In genomic region chr12:106747973-106748436, GRCh38 we compare ENCODE assay signal across 13 cellular contexts. TPM values are rescaled to one million over a fixed set of nuclear protein-coding genes. Genes with fewer than 3 reads are reported as not detected.
DNase-seq lines count a peak whose midpoint lies in the region; ATAC-seq and TF ChIP-seq lines count a peak whose summit lies in the region.
"Had no signal": no experiment of that assay in that cellular context is flagged by ENCODE, and none has a peak within 500 bp of the region (broad histone marks: within the 10 kb centered on the region; RNA-seq: fewer than 3 reads in every experiment).

No MANE protein-coding gene starts in this region.

- POLR2A ChIA-PET in activated B cell treated with CpG ODN at 0.5 μM for 24 hours (lab: Charles Lee) = interaction anchor here (0.6 kb wide), 1 partner anchor 334 kb away, joined by 3 read pairs; no protein-coding TSS in a partner anchor

- H3K9me3 Mint-ChIP-seq in activated naive CD4-positive, alpha-beta T cell treated with anti-CD3 and anti-CD28 coated beads, Interleukin-2, amount 50 U/mL, for 24 hours = no peaks in the 10 kb centered on the region
- no peaks in the 10 kb centered on the region for H3K9me3 Mint-ChIP-seq in activated B cell treated with CpG ODN at 0.5 μM for 24 hours
- peaks cover 0 to 1% (median 0%) of the 10 kb centered on the region in 6 donors for H3K9me3 Mint-ChIP-seq in immature natural killer cell

- no peak overlapping the region for H3K27ac ChIP-seq in right cardiac atrium (ENCODE audit: low read length)

- no peaks in the 10 kb centered on the region for H3K27me3 ChIP-seq in right cardiac atrium (ENCODE audit: control insufficient read depth, insufficient read depth)

- peak overlapping the region; percentile 70 for H3K4me3 Mint-ChIP-seq in activated naive CD4-positive, alpha-beta T cell treated with anti-CD3 and anti-CD28 coated beads, Interleukin-2, amount 50 U/mL, for 24 hours
- H3K4me3 Mint-ChIP-seq in activated B cell treated with CpG ODN at 0.5 μM for 24 hours (no peak overlapping the region), immature natural killer cell (peak overlapping the region; percentile 16 to 59 (median 41))
- H3K4me3 Mint-ChIP-seq: T-helper 2 cell treated with Interferon-gamma antibody and Interleukin-4, amounts not matched to agents 5 μg/mL and 100 μg/mL, for 36 hours had no signal

- no peak for DNase-seq in activated naive CD4-positive, alpha-beta T cell treated with Interleukin-2 at 50 U/mL for 16 hours
- no peak for DNase-seq in activated B cell treated with CpG ODN at 0.5 μM for 24 hours
- peak; percentile 40 to 51 (median 42) for DNase-seq in immature natural killer cell
- DNase-seq in NCI-H1105 (lab: John Stamatoyannopoulos, UW) = no peak
- DNase-seq in A172 (ENCODE audit: low spot score) = no peak
- no peak for DNase-seq in right cardiac atrium
- DNase-seq: cortex of kidney, mesendoderm, NCI-H2107 had no signal

- no peaks in the 10 kb centered on the region for H3K9me3 ChIP-seq in right cardiac atrium (ENCODE audit: control insufficient read depth, low read length)

- intact Hi-C loops in activated B cell treated with CpG ODN at 0.5 μM for 24 hours (cut with micrococcal nuclease) = loop anchor here (2.0 kb wide), 1 partner anchor 13 kb away; no protein-coding TSS in a partner anchor
- intact Hi-C loops in right cardiac atrium (cut with DNase I) = no loop called here

- H3K36me3 Mint-ChIP-seq in activated naive CD4-positive, alpha-beta T cell treated with anti-CD3 and anti-CD28 coated beads, Interleukin-2, amount 50 U/mL, for 24 hours = peaks cover 1% of the 10 kb centered on the region
- H3K36me3 Mint-ChIP-seq in activated B cell treated with CpG ODN at 0.5 μM for 24 hours (ENCODE audit: low read depth) (no peaks in the 10 kb centered on the region), immature natural killer cell (peaks cover 0 to 3% (median 0%) of the 10 kb centered on the region in 3 donors)

- H3K4me3 ChIP-seq in right cardiac atrium (ENCODE audit: low read length) = no peak overlapping the region

- 92% methylated on average over 3 of the region's 3 CpGs for WGBS in right cardiac atrium

- H3K27me3 Mint-ChIP-seq in activated naive CD4-positive, alpha-beta T cell treated with anti-CD3 and anti-CD28 coated beads, Interleukin-2, amount 50 U/mL, for 24 hours = peaks cover 2% of the 10 kb centered on the region
- H3K27me3 Mint-ChIP-seq in activated B cell treated with CpG ODN at 0.5 μM for 24 hours = peaks cover 16% of the 10 kb centered on the region
- H3K27me3 Mint-ChIP-seq in immature natural killer cell (ENCODE audit: low read depth in 3 of 3) = peaks cover 0 to 2% (median 2%) of the 10 kb centered on the region in 3 donors

- no peak for TF ChIP-seq CTCF in activated B cell treated with CpG ODN at 0.5 μM for 24 hours (IDR thresholded peaks at IDR 0.05)

- CTCF ChIA-PET in activated B cell treated with CpG ODN at 0.5 μM for 24 hours (lab: Charles Lee) = no interaction called here

- H3K4me1 Mint-ChIP-seq in activated naive CD4-positive, alpha-beta T cell treated with anti-CD3 and anti-CD28 coated beads, Interleukin-2, amount 50 U/mL, for 24 hours = peaks cover 21% of the 10 kb centered on the region
- peaks cover 14% of the 10 kb centered on the region for H3K4me1 Mint-ChIP-seq in activated B cell treated with CpG ODN at 0.5 μM for 24 hours
- H3K4me1 Mint-ChIP-seq in immature natural killer cell = peaks cover 21 to 22% of the 10 kb centered on the region in 2 donors

- peak overlapping the region; percentile 93 for H3K27ac Mint-ChIP-seq in activated naive CD4-positive, alpha-beta T cell treated with anti-CD3 and anti-CD28 coated beads, Interleukin-2, amount 50 U/mL, for 24 hours
- H3K27ac Mint-ChIP-seq in activated B cell treated with CpG ODN at 0.5 μM for 24 hours = no peak overlapping the region
- H3K27ac Mint-ChIP-seq in immature natural killer cell = peak overlapping the region; percentile 84 to 94 (median 92)
- H3K27ac Mint-ChIP-seq: T-helper 2 cell treated with Interferon-gamma antibody and Interleukin-4, amounts not matched to agents 5 μg/mL and 100 μg/mL, for 36 hours had no signal

- peak; percentile 14 for ATAC-seq in activated B cell treated with CpG ODN at 0.5 μM for 24 hours (ENCODE audit: low read depth)
- ATAC-seq in HG03108 (IDR thresholded peaks at IDR 0.05; ENCODE audit: unreplicated experiment) = no peak
- no peak for ATAC-seq in right cardiac atrium
- ATAC-seq: Right ventricle myocardium inferior had no signal

- H3K4me1 ChIP-seq in right cardiac atrium (ENCODE audit: control insufficient read depth, insufficient read depth, low read length) = no peaks in the 10 kb centered on the region

RNA-seq across cellular contexts. Expression of gene RIC8B, which starts 26.5 kb away (rescaled TPM):
- total RNA-seq in activated B cell treated with CpG ODN at 0.5 μM for 24 hours (5.8 and 7.4 TPM in 2 replicates), right cardiac atrium (10 to 100 TPM; 16.5 to 24.2 (median 21.8) TPM)
- polyA plus RNA-seq in immature natural killer cell (1 to 10 TPM; 1.8 to 5.0 (median 4.4) TPM), right cardiac atrium (9.0 TPM)
- total RNA-seq in A172 (2014; rRNA removed; shearing (Covaris generic)) = 11.3 and 20.7 TPM in 2 replicates

Comparison
In these comparisons a context has a peak if more than half of its experiments do, and no peak if none do; other contexts are left out.
1. DNase-seq: peak in immature natural killer cell (3 of 3); none in activated naive CD4-positive, alpha-beta T cell treated with Interleukin-2 at 50 U/mL for 16 hours (single experiment), activated B cell treated with CpG ODN at 0.5 μM for 24 hours (single experiment), NCI-H1105 (single experiment), A172 (single experiment) and right cardiac atrium (0 of 3).